Comparison of ENCODE assay signal across 12 cellular contexts in the genomic region with DNA sequence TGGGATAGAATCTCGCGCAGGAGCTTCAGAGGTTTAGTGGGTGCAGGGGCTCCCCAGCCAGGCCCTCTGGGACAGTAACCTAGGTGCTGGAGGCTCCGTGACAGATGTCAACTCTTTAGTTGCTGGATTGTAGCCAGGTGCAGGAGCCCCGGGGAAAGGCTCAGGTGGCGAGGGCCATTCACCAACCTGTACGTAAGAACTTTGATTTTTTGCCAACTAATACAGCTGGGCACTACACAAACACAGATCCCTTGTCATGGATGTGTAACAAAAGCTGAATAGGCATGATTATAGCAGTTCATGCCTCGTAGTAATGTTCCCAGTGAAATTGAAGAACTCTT.
DNase-seq lines count a peak whose midpoint lies in the region; ATAC-seq and TF ChIP-seq lines count a peak whose summit lies in the region.
"Had no signal": no experiment of that assay in that cellular context is flagged by ENCODE, and none has a peak within 500 bp of the region (broad histone marks: within the 10 kb centered on the region; RNA-seq: fewer than 3 reads in every experiment).

No MANE protein-coding gene starts in this region.

- ATAC-seq in upper lobe of left lung (ENCODE audit: low FRiP score in 2 of 2): no peak
- ATAC-seq in natural killer cell treated with Interleukin-12 subunit alpha and Interleukin-12 subunit beta and Interleukin-15 and Interleukin-18, amount 100 ng/mL, for 72 hours: no peak

- no peaks in the 10 kb centered on the region for H3K4me1 Mint-ChIP-seq in endodermal cell
- no peaks in the 10 kb centered on the region for H3K4me1 Mint-ChIP-seq in natural killer cell treated with Interleukin-12 subunit alpha and Interleukin-12 subunit beta and Interleukin-15 and Interleukin-18, amount 100 ng/mL, for 72 hours (ENCODE audit: low read depth in 2 of 2)
- peaks cover 2% of the 10 kb centered on the region for H3K4me1 Mint-ChIP-seq in activated T-helper 2 cell treated with anti-CD3 and anti-CD28 coated beads, Interferon-gamma antibody, Interleukin-2, Interleukin-4, amounts not matched to agents 10 μg/mL and 5 μg/mL and 100 μg/mL, durations not matched to agents 14 hours and 24 hours and 36 hours (ENCODE audit: low read depth)

- H3K9me2 ChIP-seq in Loucy (replicated peaks; ENCODE audit: low read depth, low read length): no peaks in the 10 kb centered on the region

- H3K27me3 ChIP-seq in Loucy (ENCODE audit: insufficient read depth, low read length, poor library complexity, severe bottlenecking) (no peaks in the 10 kb centered on the region), endodermal cell (ENCODE audit: control insufficient read depth, insufficient read depth, low read length, poor library complexity, severe bottlenecking) (peaks cover 3% of the 10 kb centered on the region), upper lobe of left lung (no peaks in the 10 kb centered on the region)
- H3K27me3 ChIP-seq: BE2C, cardiac muscle cell had no signal

- H4K20me1 ChIP-seq in Loucy (ENCODE audit: insufficient read depth, low read length, poor library complexity, severe bottlenecking): no peaks in the 10 kb centered on the region

- 90 to 100% methylated on average over 5 to 7 of the region's 7 CpGs for WGBS in endodermal cell (ENCODE audit: insufficient coverage in 1 of 2, insufficient read length in 1 of 2), 2 experiments
- WGBS in upper lobe of left lung, 2 donors: 52 to 63% methylated on average over 7 of the region's 7 CpGs

- peaks cover 1% of the 10 kb centered on the region for H3K27me3 Mint-ChIP-seq in endodermal cell (ENCODE audit: insufficient read depth)
- H3K27me3 Mint-ChIP-seq in natural killer cell treated with Interleukin-12 subunit alpha and Interleukin-12 subunit beta and Interleukin-15 and Interleukin-18, amount 100 ng/mL, for 72 hours: peaks cover 0 to 13% of the 10 kb centered on the region in 2 donors
- peaks cover 20% of the 10 kb centered on the region for H3K27me3 Mint-ChIP-seq in activated T-helper 2 cell treated with anti-CD3 and anti-CD28 coated beads, Interferon-gamma antibody, Interleukin-2, Interleukin-4, amounts not matched to agents 10 μg/mL and 5 μg/mL and 100 μg/mL, durations not matched to agents 14 hours and 24 hours and 36 hours (ENCODE audit: low read depth)

- H3K4me3 ChIP-seq in Loucy (ENCODE audit: low read length, poor library complexity, severe bottlenecking) (no peak overlapping the region), endodermal cell (ENCODE audit: low read length) (no peak overlapping the region), upper lobe of left lung (no peak overlapping the region)
- H3K4me3 ChIP-seq: cardiac muscle cell, esophagus muscularis mucosa had no signal

- H3K4me1 ChIP-seq in Loucy (ENCODE audit: insufficient read depth, low read length, poor library complexity, severe bottlenecking) (no peaks in the 10 kb centered on the region), endodermal cell (ENCODE audit: control insufficient read depth, insufficient read depth, low read length) (no peaks in the 10 kb centered on the region), upper lobe of left lung (peaks cover 0 to 3% (median under 1%) of the 10 kb centered on the region in 4 donors)
- H3K4me1 ChIP-seq: BE2C had no signal

- peak; percentile 96 for DNase-seq in COR-L47 (lab: John Stamatoyannopoulos, UW)
- peak; percentile 96 for DNase-seq in NCI-H510A treated with DMSO at 0.1 percent for 48 hours (lab: John Stamatoyannopoulos, UW)
- no peak for DNase-seq in endodermal cell
- DNase-seq in activated CD4-positive, alpha-beta T cell treated with anti-CD3 and anti-CD28 coated beads for 4 hours: no peak
- no peak for DNase-seq in upper lobe of left lung
- DNase-seq in natural killer cell treated with Interleukin-12 subunit alpha and Interleukin-12 subunit beta and Interleukin-15 and Interleukin-18, amount 100 ng/mL, for 72 hours (ENCODE audit: low spot score): no peak
- no peak for DNase-seq in activated T-helper 2 cell treated with anti-CD3 and anti-CD28 coated beads, Interferon-gamma antibody, Interleukin-2, Interleukin-4, amounts not matched to agents 10 μg/mL and 5 μg/mL and 100 μg/mL, durations not matched to agents 14 hours and 24 hours and 36 hours (ENCODE audit: low spot score)

- TF ChIP-seq CTCF in Loucy (conservative IDR thresholded peaks at IDR 0.05; ENCODE audit: low read length) (peak; percentile 41), endodermal cell (conservative IDR thresholded peaks at IDR 0.05) (peak; percentile 43), upper lobe of left lung (IDR thresholded peaks at IDR 0.05) (no peak)

- H3K4me3 Mint-ChIP-seq in endodermal cell: no peak overlapping the region
- H3K4me3 Mint-ChIP-seq in natural killer cell treated with Interleukin-12 subunit alpha and Interleukin-12 subunit beta and Interleukin-15 and Interleukin-18, amount 100 ng/mL, for 72 hours: no peak overlapping the region
- H3K4me3 Mint-ChIP-seq in activated T-helper 2 cell treated with anti-CD3 and anti-CD28 coated beads, Interferon-gamma antibody, Interleukin-2, Interleukin-4, amounts not matched to agents 10 μg/mL and 5 μg/mL and 100 μg/mL, durations not matched to agents 14 hours and 24 hours and 36 hours (ENCODE audit: low read depth): no peak overlapping the region
- H3K4me3 Mint-ChIP-seq: naive B cell had no signal

- no peaks in the 10 kb centered on the region for H3F3A ChIP-seq in Loucy (ENCODE audit: low read depth)

- H3K36me3 ChIP-seq in Loucy (ENCODE audit: insufficient read depth, low read length) (no peaks in the 10 kb centered on the region), endodermal cell (ENCODE audit: control insufficient read depth, insufficient read depth, low read length) (no peaks in the 10 kb centered on the region), upper lobe of left lung (no peaks in the 10 kb centered on the region)
- H3K36me3 ChIP-seq: BE2C, cardiac muscle cell, esophagus muscularis mucosa had no signal

- no peak overlapping the region for H3K27ac Mint-ChIP-seq in endodermal cell
- H3K27ac Mint-ChIP-seq in natural killer cell treated with Interleukin-12 subunit alpha and Interleukin-12 subunit beta and Interleukin-15 and Interleukin-18, amount 100 ng/mL, for 72 hours: no peak overlapping the region
- no peak overlapping the region for H3K27ac Mint-ChIP-seq in activated T-helper 2 cell treated with anti-CD3 and anti-CD28 coated beads, Interferon-gamma antibody, Interleukin-2, Interleukin-4, amounts not matched to agents 10 μg/mL and 5 μg/mL and 100 μg/mL, durations not matched to agents 14 hours and 24 hours and 36 hours
- H3K27ac Mint-ChIP-seq: naive B cell had no signal

- H3K27ac ChIP-seq in endodermal cell (ENCODE audit: low read depth, low read length) (no peak overlapping the region), upper lobe of left lung (no peak overlapping the region)
- H3K27ac ChIP-seq: cardiac muscle cell, esophagus muscularis mucosa had no signal

- TF ChIP-seq EP300 in upper lobe of left lung (IDR thresholded peaks at IDR 0.05): no peak

- no peaks in the 10 kb centered on the region for H3K36me3 Mint-ChIP-seq in endodermal cell (ENCODE audit: low read depth)
- H3K36me3 Mint-ChIP-seq in natural killer cell treated with Interleukin-12 subunit alpha and Interleukin-12 subunit beta and Interleukin-15 and Interleukin-18, amount 100 ng/mL, for 72 hours: no peaks in the 10 kb centered on the region
- H3K36me3 Mint-ChIP-seq in activated T-helper 2 cell treated with anti-CD3 and anti-CD28 coated beads, Interferon-gamma antibody, Interleukin-2, Interleukin-4, amounts not matched to agents 10 μg/mL and 5 μg/mL and 100 μg/mL, durations not matched to agents 14 hours and 24 hours and 36 hours (ENCODE audit: low read depth): no peaks in the 10 kb centered on the region
- H3K36me3 Mint-ChIP-seq: naive B cell had no signal

- no peaks in the 10 kb centered on the region for H3K9me3 Mint-ChIP-seq in endodermal cell
- no peaks in the 10 kb centered on the region for H3K9me3 Mint-ChIP-seq in natural killer cell treated with Interleukin-12 subunit alpha and Interleukin-12 subunit beta and Interleukin-15 and Interleukin-18, amount 100 ng/mL, for 72 hours
- no peaks in the 10 kb centered on the region for H3K9me3 Mint-ChIP-seq in activated T-helper 2 cell treated with anti-CD3 and anti-CD28 coated beads, Interferon-gamma antibody, Interleukin-2, Interleukin-4, amounts not matched to agents 10 μg/mL and 5 μg/mL and 100 μg/mL, durations not matched to agents 14 hours and 24 hours and 36 hours
- H3K9me3 Mint-ChIP-seq: naive B cell had no signal

- no peaks in the 10 kb centered on the region for H3K79me2 ChIP-seq in Loucy (ENCODE audit: insufficient read depth, low read length)

- intact Hi-C loops in activated T-helper 2 cell treated with anti-CD3 and anti-CD28 coated beads, Interferon-gamma antibody, Interleukin-2, Interleukin-4, amounts not matched to agents 10 μg/mL and 5 μg/mL and 100 μg/mL, durations not matched to agents 14 hours and 24 hours and 36 hours (cut with micrococcal nuclease): loop anchor here (10.0 kb wide), 3 partner anchors 125 to 1245 kb away; no protein-coding TSS in a partner anchor

- H3K9me3 ChIP-seq in Loucy (ENCODE audit: insufficient read depth, low read depth, low read length) (no peaks in the 10 kb centered on the region), endodermal cell (ENCODE audit: control insufficient read depth, low read length) (no peaks in the 10 kb centered on the region), upper lobe of left lung (no peaks in the 10 kb centered on the region)
- H3K9me3 ChIP-seq: BE2C, esophagus muscularis mucosa had no signal

- no peak for TF ChIP-seq POLR2A in upper lobe of left lung (IDR thresholded peaks at IDR 0.05)

- H3K4me2 ChIP-seq in Loucy (ENCODE audit: low read depth, low read length, poor library complexity, severe bottlenecking): no peak overlapping the region

- H3K9ac ChIP-seq in Loucy (ENCODE audit: low read depth, low read length, poor library complexity, severe bottlenecking): no peak overlapping the region
- no peak overlapping the region for H3K9ac ChIP-seq in endodermal cell (ENCODE audit: extremely low read depth, low read length, poor library complexity, severe bottlenecking)

- H2AFZ ChIP-seq in Loucy (ENCODE audit: low read length): no peak overlapping the region

Comparison
In these comparisons a context has a peak if more than half of its experiments do, and no peak if none do; other contexts are left out.
1. DNase-seq: peak in COR-L47 (single experiment) and NCI-H510A treated with DMSO at 0.1 percent for 48 hours (single experiment); none in endodermal cell (single experiment), activated CD4-positive, alpha-beta T cell treated with anti-CD3 and anti-CD28 coated beads for 4 hours (0 of 2), upper lobe of left lung (0 of 2), natural killer cell treated with Interleukin-12 subunit alpha and Interleukin-12 subunit beta and Interleukin-15 and Interleukin-18, amount 100 ng/mL, for 72 hours (single experiment) and activated T-helper 2 cell treated with anti-CD3 and anti-CD28 coated beads, Interferon-gamma antibody, Interleukin-2, Interleukin-4, amounts not matched to agents 10 μg/mL and 5 μg/mL and 100 μg/mL, durations not matched to agents 14 hours and 24 hours and 36 hours (single experiment).
2. CTCF ChIP-seq: peak in Loucy (single experiment) and endodermal cell (single experiment); none in upper lobe of left lung (0 of 6).